In the genomic region with DNA sequence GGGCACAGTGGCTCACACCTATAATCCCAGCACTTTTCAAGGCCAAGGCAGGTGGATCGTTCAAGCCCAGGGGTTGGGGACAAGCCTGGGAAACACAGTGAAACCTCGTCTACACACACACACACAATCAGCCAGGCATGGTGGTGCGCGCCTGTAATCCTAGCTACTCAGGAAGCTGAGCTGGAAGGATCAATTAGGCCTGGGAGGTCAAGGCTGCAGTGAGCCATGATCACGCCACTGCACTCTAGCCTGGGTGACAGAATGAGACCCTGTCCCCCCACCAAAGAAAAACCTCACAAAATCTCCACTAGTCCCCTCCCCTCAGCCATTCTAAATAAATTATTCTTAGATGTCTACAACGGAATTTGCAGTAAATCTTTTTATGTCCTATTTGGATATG, we compare ENCODE assay signal across 2 cellular contexts.
TF ChIP-seq lines count a peak whose summit lies in the region.

No MANE protein-coding gene starts in this region.

TF ChIP-seq in HepG2, 621 proteins besides CTCF, POLR2A, EP300 and RAD21:
- TF ChIP-seq, protein P1, sequence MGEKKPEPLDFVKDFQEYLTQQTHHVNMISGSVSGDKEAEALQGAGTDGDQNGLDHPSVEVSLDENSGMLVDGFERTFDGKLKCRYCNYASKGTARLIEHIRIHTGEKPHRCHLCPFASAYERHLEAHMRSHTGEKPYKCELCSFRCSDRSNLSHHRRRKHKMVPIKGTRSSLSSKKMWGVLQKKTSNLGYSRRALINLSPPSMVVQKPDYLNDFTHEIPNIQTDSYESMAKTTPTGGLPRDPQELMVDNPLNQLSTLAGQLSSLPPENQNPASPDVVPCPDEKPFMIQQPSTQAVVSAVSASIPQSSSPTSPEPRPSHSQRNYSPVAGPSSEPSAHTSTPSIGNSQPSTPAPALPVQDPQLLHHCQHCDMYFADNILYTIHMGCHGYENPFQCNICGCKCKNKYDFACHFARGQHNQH (CRISPR knock-in tag; IDR thresholded peaks at IDR 0.05), result no peak
- TF ChIP-seq MED1 (CRISPR knock-in tag; IDR thresholded peaks at IDR 0.05) (no peak), ZGPAT (CRISPR knock-in tag; IDR thresholded peaks at IDR 0.05) (no peak), NR2F6 (IDR thresholded peaks at IDR 0.05) (no peak), NR2F6 (CRISPR knock-in tag; IDR thresholded peaks at IDR 0.05) (0 out of 2 replicates have a peak, but pooled peaks have one; percentile 20), ZNF33B (CRISPR knock-in tag; IDR thresholded peaks at IDR 0.05) (no peak), ZBTB38 (CRISPR knock-in tag; IDR thresholded peaks at IDR 0.05) (0 out of 2 replicates have a peak, but pooled peaks have one; percentile 34), LRRFIP1 (CRISPR knock-in tag; conservative IDR thresholded peaks at IDR 0.05) (no peak), GFI1 (CRISPR knock-in tag; IDR thresholded peaks at IDR 0.05; ENCODE audit: borderline replicate concordance) (no peak), NCOR1 (IDR thresholded peaks at IDR 0.05; ENCODE audit: borderline replicate concordance, low read length) (no peak), ZNF572 (CRISPR knock-in tag; IDR thresholded peaks at IDR 0.05) (no peak), CBX5 (CRISPR knock-in tag; IDR thresholded peaks at IDR 0.05; ENCODE audit: borderline replicate concordance) (no peak), KDM6A (CRISPR knock-in tag; IDR thresholded peaks at IDR 0.05; ENCODE audit: low read depth) (no peak)

TF ChIP-seq in H1, 55 proteins besides CTCF, POLR2A, EP300 and RAD21:
- no peak for TF ChIP-seq NANOG (IDR thresholded peaks at IDR 0.05; ENCODE audit: insufficient read depth, low read depth, low read length, poor library complexity, severe bottlenecking)
- no peak for TF ChIP-seq CHD1 (IDR thresholded peaks at IDR 0.05; ENCODE audit: low read depth, low read length)
- TF ChIP-seq HDAC2 (IDR thresholded peaks at IDR 0.05; ENCODE audit: borderline replicate concordance in 1 of 2, low read depth in 2 of 2, low read length in 2 of 2), result no peak
- no peak for TF ChIP-seq TAF7 (optimal IDR thresholded peaks at IDR 0.05; ENCODE audit: borderline replicate concordance, low read depth, low read length)
- TF ChIP-seq, protein P2, sequence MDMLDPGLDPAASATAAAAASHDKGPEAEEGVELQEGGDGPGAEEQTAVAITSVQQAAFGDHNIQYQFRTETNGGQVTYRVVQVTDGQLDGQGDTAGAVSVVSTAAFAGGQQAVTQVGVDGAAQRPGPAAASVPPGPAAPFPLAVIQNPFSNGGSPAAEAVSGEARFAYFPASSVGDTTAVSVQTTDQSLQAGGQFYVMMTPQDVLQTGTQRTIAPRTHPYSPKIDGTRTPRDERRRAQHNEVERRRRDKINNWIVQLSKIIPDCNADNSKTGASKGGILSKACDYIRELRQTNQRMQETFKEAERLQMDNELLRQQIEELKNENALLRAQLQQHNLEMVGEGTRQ (IDR thresholded peaks at IDR 0.05; ENCODE audit: low read length), result no peak
- no peak for TF ChIP-seq POLR2AphosphoS5 (IDR thresholded peaks at IDR 0.05; ENCODE audit: low read depth, low read length)
- no peak for TF ChIP-seq SAP30 (IDR thresholded peaks at IDR 0.05; ENCODE audit: insufficient read depth, insufficient replicate concordance, low read length)
- no peak for TF ChIP-seq SP1 (IDR thresholded peaks at IDR 0.05; ENCODE audit: low read depth, low read length)
- no peak for TF ChIP-seq SIN3A (conservative IDR thresholded peaks at IDR 0.05 in 1 of 2, IDR thresholded peaks at IDR 0.05 in 1 of 2; ENCODE audit: low read depth in 1 of 2, low read length in 2 of 2)
- TF ChIP-seq ATF3 (IDR thresholded peaks at IDR 0.05; ENCODE audit: insufficient read depth, low read depth, low read length), result no peak
- no peak for TF ChIP-seq BCL11A (IDR thresholded peaks at IDR 0.05; ENCODE audit: low read depth in 2 of 2, low read length in 2 of 2)
- TF ChIP-seq TEAD4 (IDR thresholded peaks at IDR 0.05; ENCODE audit: low read depth, low read length), result no peak
- TF ChIP-seq PHF8 (conservative IDR thresholded peaks at IDR 0.05; ENCODE audit: low read depth, low read length), result no peak
- TF ChIP-seq CEBPB (IDR thresholded peaks at IDR 0.05; ENCODE audit: low read depth, low read length), result no peak
- no peak for TF ChIP-seq NRF1 (IDR thresholded peaks at IDR 0.05; ENCODE audit: low read depth, low read length)
- TF ChIP-seq TBP (IDR thresholded peaks at IDR 0.05; ENCODE audit: low read depth, low read length), result no peak
- no peak for TF ChIP-seq E2F6 (IDR thresholded peaks at IDR 0.05)
- TF ChIP-seq KDM5A (IDR thresholded peaks at IDR 0.05; ENCODE audit: low read length), result no peak
- TF ChIP-seq EGR1 (IDR thresholded peaks at IDR 0.05; ENCODE audit: borderline replicate concordance, low read depth, low read length), result no peak
TF ChIP-seq in H1: peak in this region for 0.
